In the genomic region with DNA sequence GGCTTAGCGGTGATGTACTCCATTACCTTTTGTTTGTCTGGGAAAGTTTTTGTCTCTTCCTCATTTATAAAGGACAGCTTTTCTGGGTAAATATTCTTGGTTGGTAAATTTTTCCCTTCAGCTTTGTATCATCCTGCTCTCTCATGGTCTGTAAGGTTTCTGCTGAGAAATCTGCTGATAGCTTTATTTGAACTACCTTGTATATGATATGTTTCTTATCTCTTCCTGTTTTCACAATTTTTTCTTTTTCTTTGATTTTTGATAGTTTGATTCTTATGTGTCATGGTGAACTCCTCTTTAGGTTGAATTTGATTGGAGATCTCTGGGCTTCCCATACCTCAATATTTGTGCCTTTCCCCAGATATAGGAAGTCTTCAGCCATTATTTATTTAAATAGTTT, we compare ENCODE assay signal across 36 cellular contexts. TPM values are rescaled to one million over a fixed set of nuclear protein-coding genes. Genes with fewer than 3 reads are reported as not detected.
"Had no signal": no experiment of that assay in that cellular context is flagged by ENCODE, and none has a peak within 500 bp of the region (broad histone marks: within the 10 kb centered on the region; RNA-seq: fewer than 3 reads in every experiment).

No MANE protein-coding gene starts in this region.

- H3K27me3 Mint-ChIP-seq: activated B cell treated with CpG ODN at 0.5 μM for 24 hours had no signal

- H3K4me3 Mint-ChIP-seq: activated B cell treated with CpG ODN at 0.5 μM for 24 hours; activated CD4-positive, alpha-beta memory T cell treated with anti-CD3 and anti-CD28 coated beads for 36 hours; activated CD4-positive, alpha-beta T cell treated with anti-CD3 and anti-CD28 coated beads, Interleukin-2, amount 10 ng/mL, durations not matched to agents 24 days and 14 days; activated CD8-positive, alpha-beta T cell treated with anti-CD3 and anti-CD28 coated beads for 36 hours; activated naive CD4-positive, alpha-beta T cell treated with anti-CD3 and anti-CD28 coated beads for 36 hours; activated naive CD8-positive, alpha-beta T cell treated with anti-CD3 and anti-CD28 coated beads for 36 hours; activated T-cell treated with anti-CD3 and anti-CD28 coated beads, Interleukin-2, amount 50 U/mL, for 4 hours; activated T-helper 1 cell treated with anti-CD3 and anti-CD28 coated beads, Interleukin-12 subunit alpha, Interleukin-12 subunit beta, Interleukin-2, Interleukin-4 antibody, amounts not matched to agents 30 ng/mL and 10 ng/mL and 1 ng/mL, durations not matched to agents 14 hours and 24 hours and 36 hours; activated T-helper 17 cell treated with anti-CD3 and anti-CD28 coated beads, Interleukin-2, amount 50 U/mL, for 72 hours; brain; central memory CD8-positive, alpha-beta T cell; T-helper 1 cell treated with Interleukin-12 subunit alpha and Interleukin-12 subunit beta and Interleukin-4 antibody, amounts not matched to agents 30 μg/mL and 1 μg/mL, for 36 hours; T-helper 2 cell treated with Interferon-gamma antibody and Interleukin-4, amounts not matched to agents 5 μg/mL and 100 μg/mL, for 36 hours had no signal

- H3K27ac Mint-ChIP-seq: activated B cell treated with CpG ODN at 0.5 μM for 24 hours; activated CD4-positive, alpha-beta memory T cell treated with anti-CD3 and anti-CD28 coated beads for 36 hours; activated CD4-positive, alpha-beta T cell treated with anti-CD3 and anti-CD28 coated beads, Interleukin-2, amount 10 ng/mL, durations not matched to agents 24 days and 14 days; activated CD8-positive, alpha-beta T cell treated with anti-CD3 and anti-CD28 coated beads for 36 hours; activated naive CD4-positive, alpha-beta T cell treated with anti-CD3 and anti-CD28 coated beads for 36 hours; activated naive CD4-positive, alpha-beta T cell treated with anti-CD3 and anti-CD28 coated beads, Interleukin-2, amount 50 U/mL, for 72 hours; activated naive CD8-positive, alpha-beta T cell treated with anti-CD3 and anti-CD28 coated beads for 36 hours; activated T-helper 1 cell treated with anti-CD3 and anti-CD28 coated beads, Interleukin-12 subunit alpha, Interleukin-12 subunit beta, Interleukin-2, Interleukin-4 antibody, amounts not matched to agents 30 ng/mL and 10 ng/mL and 1 ng/mL, durations not matched to agents 14 hours and 24 hours and 36 hours; activated T-helper 17 cell treated with anti-CD3 and anti-CD28 coated beads, Interleukin-2, amount 50 U/mL, for 72 hours; brain; T-helper 1 cell treated with Interleukin-12 subunit alpha and Interleukin-12 subunit beta and Interleukin-4 antibody, amounts not matched to agents 30 μg/mL and 1 μg/mL, for 36 hours; T-helper 2 cell treated with Interferon-gamma antibody and Interleukin-4, amounts not matched to agents 5 μg/mL and 100 μg/mL, for 36 hours had no signal

- ATAC-seq: activated CD8-positive, alpha-beta T cell treated with anti-CD3 and anti-CD28 coated beads for 36 hours; activated naive CD4-positive, alpha-beta T cell treated with anti-CD3 and anti-CD28 coated beads, Interleukin-2, amount 50 U/mL, for 72 hours; activated T-cell treated with anti-CD3 and anti-CD28 coated beads, Interleukin-2, amount 50 U/mL, for 4 hours; activated T-helper 17 cell treated with anti-CD3 and anti-CD28 coated beads, Interleukin-2, amount 50 U/mL, for 72 hours had no signal

- H3K36me3 Mint-ChIP-seq: brain had no signal

- DNase-seq: activated B cell treated with CpG ODN at 0.5 μM for 24 hours; activated CD4-positive, alpha-beta memory T cell treated with anti-CD3 and anti-CD28 coated beads for 36 hours; activated CD4-positive, alpha-beta T cell treated with anti-CD3 and anti-CD28 coated beads for 4 hours; activated CD4-positive, alpha-beta T cell treated with anti-CD3 and anti-CD28 coated beads, Interleukin-2, amount 10 ng/mL, durations not matched to agents 24 days and 14 days; activated CD4-positive, alpha-beta T cell treated with anti-CD3 and anti-CD28 coated beads, Interleukin-2, amount 50 U/mL, for 1 hour; activated CD4-positive, alpha-beta T cell treated with anti-CD3 and anti-CD28 coated beads, Interleukin-2, amount 50 U/mL, for 4 hours; activated CD4-positive, CD25-positive, alpha-beta regulatory T cell treated with anti-CD3 and anti-CD28 coated beads, Interleukin-2, amount 50 U/mL, for 72 hours; activated CD8-positive, alpha-beta memory T cell treated with anti-CD3 and anti-CD28 coated beads, Interleukin-2, amount 50 U/mL, for 4 hours; activated CD8-positive, alpha-beta T cell treated with anti-CD3 and anti-CD28 coated beads for 36 hours; activated effector memory CD4-positive, alpha-beta T cell treated with anti-CD3 and anti-CD28 coated beads, Interleukin-2, amount 50 U/mL, for 16 hours; activated gamma-delta T cell treated with Interleukin-2 at 50 U/mL for 16 hours; activated naive CD4-positive, alpha-beta T cell; activated naive CD4-positive, alpha-beta T cell treated with anti-CD3 and anti-CD28 coated beads for 36 hours; activated naive CD4-positive, alpha-beta T cell treated with anti-CD3 and anti-CD28 coated beads, Interleukin-2, amount 50 U/mL, for 16 hours; activated naive CD8-positive, alpha-beta T cell treated with anti-CD3 and anti-CD28 coated beads for 36 hours; activated T-cell treated with anti-CD3 and anti-CD28 coated beads for 4 hours; activated T-cell treated with anti-CD3 and anti-CD28 coated beads, Interleukin-2, amount 50 U/mL, for 1 hour; activated T-cell treated with anti-CD3 and anti-CD28 coated beads, Interleukin-2, amount 50 U/mL, for 4 hours; adrenal gland; amygdala; anterior cingulate cortex; caudate nucleus; cerebellar nuclear complex; T-helper 1 cell; T-helper 2 cell; T-helper 9 cell had no signal

- H3K4me1 Mint-ChIP-seq: activated B cell treated with CpG ODN at 0.5 μM for 24 hours; activated CD4-positive, alpha-beta T cell treated with anti-CD3 and anti-CD28 coated beads, Interleukin-2, amount 10 ng/mL, durations not matched to agents 24 days and 14 days; activated naive CD8-positive, alpha-beta T cell treated with anti-CD3 and anti-CD28 coated beads for 36 hours; activated T-helper 17 cell treated with anti-CD3 and anti-CD28 coated beads, Interleukin-2, amount 50 U/mL, for 72 hours; brain; central memory CD8-positive, alpha-beta T cell had no signal

RNA-seq across cellular contexts. Expression of a gene that starts 44.7 kb away (rescaled TPM):
- total RNA-seq: activated B cell treated with CpG ODN at 0.5 μM for 24 hours; activated CD4-positive, alpha-beta memory T cell treated with anti-CD3 and anti-CD28 coated beads for 36 hours; activated CD4-positive, alpha-beta T cell treated with anti-CD3 and anti-CD28 coated beads, Interleukin-2, amount 10 ng/mL, durations not matched to agents 24 days and 14 days; activated CD8-positive, alpha-beta memory T cell treated with anti-CD3 and anti-CD28 coated beads for 36 hours; activated CD8-positive, alpha-beta T cell treated with anti-CD3 and anti-CD28 coated beads for 36 hours; activated naive CD4-positive, alpha-beta T cell treated with anti-CD3 and anti-CD28 coated beads for 36 hours; activated naive CD4-positive, alpha-beta T cell treated with anti-CD3 and anti-CD28 coated beads, Interleukin-2, amount 50 U/mL, for 72 hours; activated naive CD8-positive, alpha-beta T cell treated with anti-CD3 and anti-CD28 coated beads for 36 hours; activated T-cell treated with anti-CD3 and anti-CD28 coated beads, Interleukin-2, amount 50 U/mL, for 4 hours; activated T-helper 1 cell treated with anti-CD3 and anti-CD28 coated beads, Interleukin-12 subunit alpha, Interleukin-12 subunit beta, Interleukin-2, Interleukin-4 antibody, amounts not matched to agents 30 ng/mL and 10 ng/mL and 1 ng/mL, durations not matched to agents 14 hours and 24 hours and 36 hours; ascending aorta; bronchial epithelial cell had no signal
